In the genomic region with DNA sequence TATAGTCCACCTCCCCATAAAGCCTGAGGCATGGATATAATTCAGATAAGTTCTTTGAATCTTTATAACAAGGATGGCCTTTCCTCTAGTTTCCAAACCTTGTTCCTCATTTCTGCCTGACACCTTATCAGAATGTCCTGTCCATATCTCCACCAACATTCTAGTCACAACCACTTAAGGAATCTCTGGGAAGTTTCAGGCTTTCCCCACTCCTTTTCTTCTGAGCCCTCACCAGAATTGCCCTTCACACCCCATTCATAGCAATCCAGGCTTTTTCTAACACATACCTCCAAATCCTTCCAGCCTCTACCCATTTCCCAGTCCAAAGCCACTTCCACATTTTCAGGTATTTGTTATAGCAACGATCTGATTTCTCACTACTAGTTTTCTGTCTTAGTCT, we compare ENCODE assay signal across 34 cellular contexts.
"Had no signal": no experiment of that assay in that cellular context is flagged by ENCODE, and none has a peak within 500 bp of the region (broad histone marks: within the 10 kb centered on the region; RNA-seq: fewer than 3 reads in every experiment).

No MANE protein-coding gene starts in this region.

- H3K4me2 ChIP-seq: KMS-11 had no signal

- H3K4me3 ChIP-seq: MG63 had no signal

- DNase-seq: Karpas-422, Kasumi-1, MG63, MM.1S, MV-4-11, NCI-H1048, NCI-H1092, NCI-H1092 treated with DMSO at 0.1 percent for 48 hours, NCI-H1105, NCI-H1105 treated with DMSO at 0.1 percent for 48 hours, NCI-H1417, NCI-H1417 treated with DMSO at 0.1 percent for 48 hours, NCI-H1436, NCI-H1436 treated with DMSO at 0.1 percent for 48 hours, NCI-H146, NCI-H1694, NCI-H1694 treated with DMSO at 0.1 percent for 48 hours, NCI-H187, NCI-H187 treated with DMSO at 0.1 percent for 48 hours, NCI-H1930, NCI-H2029, NCI-H2029 treated with DMSO at 0.1 percent for 48 hours, NCI-H2081, NCI-H2081 treated with DMSO at 0.1 percent for 48 hours, NCI-H2107, NCI-H2171, NCI-H2171 treated with DMSO at 0.1 percent for 48 hours, NCI-H2227 treated with DMSO at 0.1 percent for 48 hours, NCI-H226, NCI-H345, NCI-H446, NCI-H446 treated with DMSO at 0.1 percent for 48 hours, NCI-H510A had no signal

- H3K36me3 ChIP-seq: MG63 had no signal

- H3K27ac ChIP-seq: KMS-11 had no signal

- H3K9ac ChIP-seq: KMS-11 had no signal
